In the genomic region with DNA sequence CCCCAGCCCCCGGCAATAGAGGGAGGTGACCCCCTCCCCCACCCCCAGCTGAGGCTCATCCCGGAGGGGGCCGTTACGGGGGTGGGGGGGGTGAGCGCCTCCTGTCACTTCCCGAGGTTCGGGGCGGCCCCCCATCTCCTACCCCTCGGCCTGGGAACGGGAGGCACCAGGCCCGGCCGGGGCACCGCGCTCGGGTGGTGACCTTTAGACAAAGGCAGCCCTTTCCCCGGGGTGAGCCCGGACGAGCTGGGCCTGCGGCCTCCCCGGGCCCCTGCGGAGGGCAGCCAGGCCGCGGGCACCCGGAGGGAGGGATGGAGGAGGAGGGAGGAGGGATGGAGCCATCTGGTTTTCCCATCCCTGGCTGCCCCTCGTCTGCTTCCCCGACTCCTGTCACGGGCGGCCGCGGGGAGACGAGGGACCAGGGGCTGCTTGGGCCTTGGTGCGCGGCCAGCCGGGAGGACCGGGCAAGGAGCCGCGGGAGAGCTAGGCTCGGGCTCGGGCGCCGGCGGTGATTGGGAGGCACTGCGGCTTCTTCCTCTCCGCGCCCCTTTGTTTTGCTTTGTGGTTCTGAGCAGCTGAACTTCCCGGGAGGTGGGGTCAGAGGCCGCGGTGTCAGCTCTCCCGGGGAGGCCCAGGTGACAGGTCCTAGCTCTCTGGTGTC, we compare ENCODE assay signal across 8 cellular contexts. TPM values are rescaled to one million over a fixed set of nuclear protein-coding genes. Genes with fewer than 3 reads are reported as not detected.
DNase-seq lines count a peak whose midpoint lies in the region; ATAC-seq and TF ChIP-seq lines count a peak whose summit lies in the region.

No MANE protein-coding gene starts in this region.

- H2AFZ ChIP-seq in mammary epithelial cell (ENCODE audit: low read depth, low read length) = peak overlapping the region; percentile 80

- no peaks in the 10 kb centered on the region for H4K20me1 ChIP-seq in mammary epithelial cell (ENCODE audit: insufficient read depth, low read length)

- DNase-seq in BJ (ENCODE audit: low read depth) = no peak
- DNase-seq in T-helper 9 cell = peak; percentile 44
- DNase-seq in mammary epithelial cell = peak; percentile 30
- peak; percentile 55 for DNase-seq in iris pigment epithelial cell (ENCODE audit: low read depth)
- DNase-seq in stimulated activated CD4-positive, alpha-beta T cell treated with anti-CD3 and anti-CD28 coated beads, Interleukin-12 subunit alpha, Interleukin-12 subunit beta, amount 100 ng/mL, for 48 hours (ENCODE audit: low read depth in 2 of 3, low spot score in 1 of 3) = peak; percentile 15 to 22 (median 21)
- DNase-seq in HPDE6-E6E7 (ENCODE audit: extremely low spot score) = no peak

- H3K27ac ChIP-seq in HUES64 (ENCODE audit: low read depth, low read length) (peak overlapping the region; percentile 89), mammary epithelial cell (ENCODE audit: insufficient read depth, low read depth, low read length) (no peak overlapping the region)

- H3K9me3 ChIP-seq in HUES64 (ENCODE audit: insufficient read depth, low read depth, low read length) = no peaks in the 10 kb centered on the region
- no peaks in the 10 kb centered on the region for H3K9me3 ChIP-seq in mammary epithelial cell (replicated peaks; ENCODE audit: insufficient read depth, low read length)

- intact Hi-C loops in mammary epithelial cell (cut with micrococcal nuclease) = no loop called here

- peak overlapping the region; percentile 66 for H3K4me3 ChIP-seq in BJ (ENCODE audit: low read depth, low read length)
- H3K4me3 ChIP-seq in HUES64 (ENCODE audit: low read length) = peak overlapping the region; percentile 97
- H3K4me3 ChIP-seq in mammary epithelial cell (replicated peaks in 1 of 3; ENCODE audit: insufficient read depth in 1 of 3, low read depth in 2 of 3, low read length in 3 of 3) = peak overlapping the region; percentile 63 to 95 (median 92)

- in situ Hi-C loops in mammary epithelial cell (cut with MboI; ENCODE audit: low sequenced_read_pairs in 2 of 2) = loop anchor here in 1 of 2 donors (10.0 kb wide), 1 partner anchor 175 kb away; no protein-coding TSS in a partner anchor

- H3K4me1 ChIP-seq in HUES64 (ENCODE audit: insufficient read depth, low read length) (peaks cover 21% of the 10 kb centered on the region), mammary epithelial cell (ENCODE audit: insufficient read depth, low read length) (peaks cover 12% of the 10 kb centered on the region)

- CTCF ChIA-PET in BJ (lab: Yijun Ruan, JAX) (interaction anchor here (0.6 to 1.8 kb wide), 12 partner anchors 9 to 180 kb away, joined by 3 to 11 read pairs (median 3); a partner anchor contains a TSS), mammary epithelial cell (lab: Charles Lee; ENCODE audit: low non-redundant PET) (no interaction called here)

- no TSS peak for BruUV-seq in mammary epithelial cell (replicated peaks; lab: Mats Ljungman, UMichigan)

- dilution Hi-C loops in mammary epithelial cell (cut with HindIII; ENCODE audit: low sequenced_read_pairs) = loop anchor here (5.0 to 10.0 kb wide), 6 partner anchors 52 to 335 kb away; a partner anchor contains a TSS

- peak overlapping the region; percentile 78 for H3K9ac ChIP-seq in HUES64 (ENCODE audit: low read depth, low read length)
- H3K9ac ChIP-seq in mammary epithelial cell (ENCODE audit: insufficient read depth, low read length) = peak overlapping the region; percentile 21

- ATAC-seq in HG02938 (IDR thresholded peaks at IDR 0.05; ENCODE audit: unreplicated experiment) = no peak

- H3K79me2 ChIP-seq in mammary epithelial cell (ENCODE audit: insufficient read depth, low read length) = peaks cover 70% of the 10 kb centered on the region

- H3K27me3 ChIP-seq in BJ (ENCODE audit: control insufficient read depth, insufficient read depth, low read length) = no peaks in the 10 kb centered on the region
- H3K27me3 ChIP-seq in HUES64 (ENCODE audit: insufficient read depth, low read length) = no peaks in the 10 kb centered on the region
- no peaks in the 10 kb centered on the region for H3K27me3 ChIP-seq in mammary epithelial cell (ENCODE audit: insufficient read depth, low read length)

- peak overlapping the region; percentile 97 for H3K4me2 ChIP-seq in mammary epithelial cell (ENCODE audit: insufficient read depth, low read depth, low read length)

- under 1% methylated on average over 44 of the region's 49 CpGs for WGBS in HUES64
- WGBS in mammary epithelial cell (ENCODE audit: low coverage, missing lambda C conversion rate) = 20% methylated on average over 1 of the region's 49 CpGs

- H3K36me3 ChIP-seq in BJ (ENCODE audit: control insufficient read depth, insufficient read depth, low read length) (no peaks in the 10 kb centered on the region), HUES64 (ENCODE audit: insufficient read depth, low read length) (0 out of 2 replicates have a peak, but pooled peaks cover 2% of the 10 kb centered on the region), mammary epithelial cell (ENCODE audit: insufficient read depth, low read length) (no peaks in the 10 kb centered on the region)

- TF ChIP-seq CTCF in BJ (IDR thresholded peaks at IDR 0.05; ENCODE audit: insufficient read depth, low read depth, low read length) (no peak), mammary epithelial cell (conservative IDR thresholded peaks at IDR 0.05 in 1 of 2, IDR thresholded peaks at IDR 0.05 in 1 of 2; ENCODE audit: extremely low read depth in 1 of 2, insufficient read depth in 1 of 2, low read depth in 1 of 2, low read length in 2 of 2) (no peak)

- POLR2A ChIA-PET in BJ (lab: Charles Lee) = interaction anchor here (0.6 to 0.7 kb wide), 2 partner anchors 9 to 400 kb away, joined by 3 to 4 read pairs; no protein-coding TSS in a partner anchor

RNA-seq across cellular contexts. Expression of a gene that starts 1.1 kb away (rescaled TPM):
- polyA plus RNA-seq in BJ (2011; rRNA removed) (0.53 and 0.63 TPM in 2 replicates), mammary epithelial cell (0.63 TPM)
- polyA minus RNA-seq in BJ (2011; rRNA and poly(A)+ RNA removed) = 3.9 and 4.9 TPM in 2 replicates
- polyA plus RNA-seq in HUES64 (2013, experiment 1 of 2) = 15.9 TPM
- polyA plus RNA-seq in HUES64 (2013, experiment 2 of 2) = 15.2 TPM
- 10 to 100 TPM; 10.2 to 11.7 TPM for total RNA-seq in mammary epithelial cell
- polyA minus RNA-seq in mammary epithelial cell = 13.6 TPM

RNA-seq across cellular contexts. Expression of a gene that starts 37.1 kb away (rescaled TPM):
- polyA plus RNA-seq in BJ (2011; rRNA removed) (0.05 and 0.06 TPM in 2 replicates), mammary epithelial cell (not detected)
- polyA minus RNA-seq in BJ (2011; rRNA and poly(A)+ RNA removed) = not detected in 2 replicates
- not detected for polyA plus RNA-seq in HUES64 (2013, experiment 1 of 2)
- not detected for polyA plus RNA-seq in HUES64 (2013, experiment 2 of 2)
- not detected for total RNA-seq in mammary epithelial cell
- not detected for polyA minus RNA-seq in mammary epithelial cell

Comparison
In these comparisons a context has a peak if more than half of its experiments do, and no peak if none do; other contexts are left out.
1. DNase-seq: peak in T-helper 9 cell (single experiment), mammary epithelial cell (single experiment), iris pigment epithelial cell (single experiment) and stimulated activated CD4-positive, alpha-beta T cell treated with anti-CD3 and anti-CD28 coated beads, Interleukin-12 subunit alpha, Interleukin-12 subunit beta, amount 100 ng/mL, for 48 hours (3 of 3); none in BJ (single experiment) and HPDE6-E6E7 (single experiment).
2. Peak in every context shown above with its lines, with median percentiles within 50 percentile points of each other: H3K4me3 ChIP-seq.